ENCODE assay signal across 8 cellular contexts in the genomic region with DNA sequence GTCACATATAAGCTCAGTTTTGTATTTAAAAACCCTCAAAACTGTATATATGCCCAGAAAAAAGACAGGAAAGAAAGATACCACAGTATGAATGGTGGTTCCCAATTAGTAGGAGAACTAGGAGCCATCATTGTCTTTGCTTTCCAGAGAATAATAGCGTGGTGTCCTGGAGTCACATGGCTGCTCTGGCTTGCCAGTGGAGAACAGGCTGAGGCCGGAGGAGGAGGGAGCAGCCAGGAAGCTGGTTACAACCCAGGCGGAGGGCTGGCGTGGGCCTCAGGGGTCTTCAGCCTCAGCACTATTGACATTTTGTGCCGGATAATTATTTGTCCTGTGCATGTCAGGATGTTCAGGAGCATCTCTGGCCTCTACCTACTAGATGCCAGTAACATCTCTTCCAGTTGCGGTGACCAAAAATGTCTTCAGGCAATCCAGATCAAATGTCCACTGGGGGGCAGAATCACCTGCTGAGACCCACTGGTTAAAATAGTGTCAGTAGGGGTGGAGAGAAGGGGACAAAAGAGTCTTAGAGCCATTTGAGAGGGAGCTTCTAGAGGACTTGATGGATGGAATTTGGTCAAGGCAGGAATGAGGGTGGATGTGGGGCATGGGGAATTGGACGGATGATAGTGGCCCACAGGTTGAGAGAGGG.
A peak's percentile ranks its signal among the peaks of the same experiment; 100 is the strongest.
DNase-seq lines count a peak whose midpoint lies in the region; ATAC-seq and TF ChIP-seq lines count a peak whose summit lies in the region.

No MANE protein-coding gene starts in this region.

- H3K9ac ChIP-seq in duodenal mucosa (ENCODE audit: low read depth in 1 of 2, low read length in 2 of 2) = no peak overlapping the region

- H3K4me3 ChIP-seq in BE2C (ENCODE audit: low read depth, low read length) (no peak overlapping the region), duodenal mucosa (ENCODE audit: low read depth in 1 of 2, low read length in 2 of 2) (no peak overlapping the region)

- in situ Hi-C loops in KBM-7 (cut with MboI; ENCODE audit: low pct_unique_long_range_greater_than_20kb, low sequenced_read_pairs) = no loop called here

- peak; percentile 54 for TF ChIP-seq CTCF in BE2C (IDR thresholded peaks at IDR 0.05; ENCODE audit: low read depth, low read length)

- H3K36me3 ChIP-seq in BE2C = no peaks in the 10 kb centered on the region
- H3K36me3 ChIP-seq in duodenal mucosa (ENCODE audit: control insufficient read depth in 1 of 2, insufficient read depth in 2 of 2, low read length in 2 of 2) = no peaks in the 10 kb centered on the region

- ATAC-seq in GM18861 (IDR thresholded peaks at IDR 0.05; ENCODE audit: unreplicated experiment) = no peak
- no peak for ATAC-seq in GM18867 (IDR thresholded peaks at IDR 0.05; ENCODE audit: unreplicated experiment)
- ATAC-seq in GM18498 (IDR thresholded peaks at IDR 0.05; ENCODE audit: unreplicated experiment) = no peak

- DNase-seq in BE2C = no peak
- DNase-seq in KBM-7 = peak; percentile 17
- peak; percentile 46 for DNase-seq in occipital lobe (lab: John Stamatoyannopoulos, UW)
- DNase-seq in middle frontal gyrus (ENCODE audit: extremely low spot score, low spot score) = no peak

- H3K27me3 ChIP-seq in BE2C (no peaks in the 10 kb centered on the region), duodenal mucosa (ENCODE audit: control insufficient read depth in 1 of 2, insufficient read depth in 2 of 2, low read length in 2 of 2) (no peaks in the 10 kb centered on the region)

- H3K9me3 ChIP-seq in BE2C (no peaks in the 10 kb centered on the region), duodenal mucosa (ENCODE audit: control insufficient read depth in 1 of 2, low read length in 2 of 2) (no peaks in the 10 kb centered on the region)

- peak overlapping the region; percentile 57 for H3K27ac ChIP-seq in duodenal mucosa (ENCODE audit: low read depth, low read length)

- H3K4me1 ChIP-seq in BE2C (peaks cover 36% of the 10 kb centered on the region), duodenal mucosa (ENCODE audit: control insufficient read depth in 1 of 2, insufficient read depth in 2 of 2, low read length in 2 of 2) (peaks cover 37 to 58% of the 10 kb centered on the region in 2 donors)

Comparison
In these comparisons a context has a peak if more than half of its experiments do, and no peak if none do; other contexts are left out.
1. DNase-seq: peak in KBM-7 (single experiment) and occipital lobe (single experiment); none in BE2C (single experiment) and middle frontal gyrus (single experiment).